ENCODE assay signal across 19 cellular contexts in the genomic region with DNA sequence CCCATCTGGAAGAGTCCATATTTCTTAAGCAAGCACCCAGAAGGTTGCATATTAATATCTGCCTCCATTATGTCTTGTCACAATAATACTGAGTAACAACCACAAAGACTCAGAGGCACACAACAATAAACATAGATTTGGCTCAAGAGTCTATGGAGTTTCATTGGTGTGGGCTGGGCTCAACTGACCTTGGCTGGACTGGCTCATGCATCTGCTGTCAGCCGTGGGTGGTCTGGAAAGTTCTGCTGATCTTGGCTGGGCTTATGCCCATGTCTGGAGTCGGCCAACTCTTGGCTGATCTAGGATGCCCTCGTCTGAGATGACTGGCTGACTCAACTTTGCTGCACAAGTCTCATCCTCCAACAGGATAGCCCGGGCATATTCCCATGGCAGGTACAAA.
"Had no signal": no experiment of that assay in that cellular context is flagged by ENCODE, and none has a peak within 500 bp of the region (broad histone marks: within the 10 kb centered on the region; RNA-seq: fewer than 3 reads in every experiment).

No MANE protein-coding gene starts in this region.

- H3K4me3 Mint-ChIP-seq: activated B cell treated with CpG ODN at 0.5 μM for 24 hours; activated CD4-positive, alpha-beta T cell treated with anti-CD3 and anti-CD28 coated beads for 36 hours; activated naive CD4-positive, alpha-beta T cell treated with anti-CD3 and anti-CD28 coated beads for 36 hours; activated naive CD8-positive, alpha-beta T cell treated with anti-CD3 and anti-CD28 coated beads, Interleukin-2, amount 10 ng/mL, durations not matched to agents 7 days and 5 days; activated T-cell treated with anti-CD3 and anti-CD28 coated beads, Interleukin-2, amount 50 U/mL, for 72 hours; memory B cell; stimulated activated naive B cell treated with anti-CD40 and anti-IgM and Interleukin-4, amounts not matched to agents 10 μg/mL and 1 μg/mL and 100 μg/mL, for 72 hours; T-helper 17 cell had no signal

- H3K9me3 Mint-ChIP-seq: activated B cell treated with CpG ODN at 0.5 μM for 24 hours; activated naive CD4-positive, alpha-beta T cell treated with anti-CD3 and anti-CD28 coated beads for 36 hours; activated naive CD8-positive, alpha-beta T cell treated with anti-CD3 and anti-CD28 coated beads, Interleukin-2, amount 10 ng/mL, durations not matched to agents 7 days and 5 days; activated T-cell treated with anti-CD3 and anti-CD28 coated beads, Interleukin-2, amount 50 U/mL, for 72 hours; memory B cell; stimulated activated naive B cell treated with anti-CD40 and anti-IgM and Interleukin-4, amounts not matched to agents 10 μg/mL and 1 μg/mL and 100 μg/mL, for 72 hours had no signal

- H3K27ac Mint-ChIP-seq: activated B cell treated with CpG ODN at 0.5 μM for 24 hours; activated CD4-positive, alpha-beta T cell treated with anti-CD3 and anti-CD28 coated beads for 36 hours; activated naive CD4-positive, alpha-beta T cell treated with anti-CD3 and anti-CD28 coated beads for 36 hours; activated naive CD8-positive, alpha-beta T cell treated with anti-CD3 and anti-CD28 coated beads, Interleukin-2, amount 10 ng/mL, durations not matched to agents 7 days and 5 days; activated T-cell treated with anti-CD3 and anti-CD28 coated beads, Interleukin-2, amount 50 U/mL, for 72 hours; memory B cell; stimulated activated naive B cell treated with anti-CD40 and anti-IgM and Interleukin-4, amounts not matched to agents 10 μg/mL and 1 μg/mL and 100 μg/mL, for 72 hours; T-helper 17 cell had no signal

- H3K4me3 ChIP-seq: cardiac muscle cell had no signal

- H3K4me1 Mint-ChIP-seq: activated B cell treated with CpG ODN at 0.5 μM for 24 hours; activated CD4-positive, alpha-beta T cell treated with anti-CD3 and anti-CD28 coated beads for 36 hours; activated naive CD8-positive, alpha-beta T cell treated with anti-CD3 and anti-CD28 coated beads, Interleukin-2, amount 10 ng/mL, durations not matched to agents 7 days and 5 days; memory B cell; stimulated activated naive B cell treated with anti-CD40 and anti-IgM and Interleukin-4, amounts not matched to agents 10 μg/mL and 1 μg/mL and 100 μg/mL, for 72 hours; T-helper 17 cell had no signal

- H3K36me3 Mint-ChIP-seq: activated naive CD8-positive, alpha-beta T cell treated with anti-CD3 and anti-CD28 coated beads, Interleukin-2, amount 10 ng/mL, durations not matched to agents 7 days and 5 days; memory B cell; stimulated activated naive B cell treated with anti-CD40 and anti-IgM and Interleukin-4, amounts not matched to agents 10 μg/mL and 1 μg/mL and 100 μg/mL, for 72 hours had no signal

- DNase-seq: activated B cell treated with CpG ODN at 0.5 μM for 24 hours; activated CD4-positive, alpha-beta T cell treated with anti-CD3 and anti-CD28 coated beads for 36 hours; activated CD4-positive, alpha-beta T cell treated with anti-CD3 and anti-CD28 coated beads, Interleukin-2, amount 50 U/mL, for 48 hours; activated effector memory CD4-positive, alpha-beta T cell treated with Interleukin-2 at 50 U/mL for 16 hours; activated naive CD4-positive, alpha-beta T cell treated with anti-CD3 and anti-CD28 coated beads for 36 hours; activated naive CD8-positive, alpha-beta T cell treated with anti-CD3 and anti-CD28 coated beads, Interleukin-2, amount 10 ng/mL, durations not matched to agents 7 days and 5 days; activated T-cell treated with anti-CD3 and anti-CD28 coated beads, Interleukin-2, amount 50 U/mL, for 72 hours; amygdala; hippocampal formation; kidney glomerular epithelial cell; nucleus accumbens; stimulated activated CD4-positive, alpha-beta T cell treated with anti-CD3 and anti-CD28 coated beads, Interleukin-2, amount 100 ng/mL, for 48 hours; stimulated activated CD8-positive, alpha-beta memory T cell treated with anti-CD3 and anti-CD28 coated beads, Interleukin-4, amount 100 ng/mL, for 48 hours; stimulated activated naive B cell treated with anti-CD40 and anti-IgM and Interleukin-4, amounts not matched to agents 10 μg/mL and 1 μg/mL and 100 μg/mL, for 72 hours; SW 1271; T-helper 17 cell; trophoblast cell had no signal
